2 cellular contexts compared by ENCODE assay signal in the genomic region with DNA sequence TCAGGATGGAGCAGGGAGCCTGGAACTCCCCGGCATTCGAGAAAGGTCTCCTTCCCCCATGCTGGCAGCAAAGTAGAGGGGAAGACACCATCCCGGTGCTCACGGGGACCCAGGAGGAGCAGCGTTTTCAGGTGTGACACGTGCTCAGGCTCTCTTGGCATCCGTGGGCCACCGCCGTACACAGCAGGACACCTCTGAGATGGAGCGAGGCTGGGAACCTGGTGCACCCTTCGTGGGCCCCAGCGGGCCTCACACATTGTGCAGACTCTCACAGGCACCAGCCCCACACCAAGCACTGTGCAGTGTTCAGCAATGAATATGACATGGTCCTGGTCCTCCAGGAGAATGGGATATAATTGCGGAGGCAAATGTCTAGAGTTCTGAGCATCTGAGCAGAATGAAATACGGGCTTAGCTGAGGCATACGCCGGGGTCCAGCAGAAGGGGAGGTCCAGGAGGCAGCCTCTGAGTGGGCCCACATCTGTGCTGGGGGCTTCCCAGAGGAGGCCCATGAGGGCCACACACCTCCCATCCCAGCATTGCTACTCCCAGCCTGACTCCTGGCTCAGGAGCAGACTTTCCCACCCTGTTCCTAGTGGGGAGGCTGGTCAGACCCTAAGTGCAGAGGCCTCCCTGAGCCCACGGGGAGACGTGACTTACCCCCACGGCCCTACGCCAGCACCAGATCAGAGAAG.
TF ChIP-seq lines count a peak whose summit lies in the region.

No MANE protein-coding gene starts in this region.

TF ChIP-seq in IMR-90, 13 proteins besides CTCF, POLR2A, EP300 and RAD21:
- TF ChIP-seq USF2 (IDR thresholded peaks at IDR 0.05; ENCODE audit: low read depth, low read length) = no peak
- TF ChIP-seq NFE2L2 (IDR thresholded peaks at IDR 0.05; ENCODE audit: low read depth, low read length) = no peak
- TF ChIP-seq RCOR1 (IDR thresholded peaks at IDR 0.05; ENCODE audit: insufficient replicate concordance, low read length) = no peak
- TF ChIP-seq SMC3 (IDR thresholded peaks at IDR 0.05; ENCODE audit: low read depth, low read length) = no peak
- TF ChIP-seq BHLHE40 (IDR thresholded peaks at IDR 0.05; ENCODE audit: low read depth, low read length) = no peak
- TF ChIP-seq CEBPB (IDR thresholded peaks at IDR 0.05; ENCODE audit: low read depth, low read length) = no peak
- TF ChIP-seq, protein P1, sequence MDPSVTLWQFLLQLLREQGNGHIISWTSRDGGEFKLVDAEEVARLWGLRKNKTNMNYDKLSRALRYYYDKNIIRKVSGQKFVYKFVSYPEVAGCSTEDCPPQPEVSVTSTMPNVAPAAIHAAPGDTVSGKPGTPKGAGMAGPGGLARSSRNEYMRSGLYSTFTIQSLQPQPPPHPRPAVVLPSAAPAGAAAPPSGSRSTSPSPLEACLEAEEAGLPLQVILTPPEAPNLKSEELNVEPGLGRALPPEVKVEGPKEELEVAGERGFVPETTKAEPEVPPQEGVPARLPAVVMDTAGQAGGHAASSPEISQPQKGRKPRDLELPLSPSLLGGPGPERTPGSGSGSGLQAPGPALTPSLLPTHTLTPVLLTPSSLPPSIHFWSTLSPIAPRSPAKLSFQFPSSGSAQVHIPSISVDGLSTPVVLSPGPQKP (IDR thresholded peaks at IDR 0.05; ENCODE audit: borderline replicate concordance, low read depth, low read length) = no peak
- no peak for TF ChIP-seq CHD1 (IDR thresholded peaks at IDR 0.05; ENCODE audit: low read depth, low read length)
- no peak for TF ChIP-seq RFX5 (IDR thresholded peaks at IDR 0.05; ENCODE audit: low read depth, low read length)
- TF ChIP-seq MAZ (IDR thresholded peaks at IDR 0.05; ENCODE audit: borderline replicate concordance, low read depth, low read length) = no peak
- TF ChIP-seq MAFK (IDR thresholded peaks at IDR 0.05; ENCODE audit: low read depth, low read length) = no peak
- TF ChIP-seq MXI1 (IDR thresholded peaks at IDR 0.05; ENCODE audit: borderline replicate concordance, low read depth, low read length) = no peak
- TF ChIP-seq FOS (IDR thresholded peaks at IDR 0.05; ENCODE audit: low read depth, low read length) = no peak

TF ChIP-seq in neural cell, 6 proteins besides CTCF, POLR2A, EP300 and RAD21 (continued from another document):
- TF ChIP-seq POLR2AphosphoS5 (IDR thresholded peaks at IDR 0.05) (no peak), EZH2 (IDR thresholded peaks at IDR 0.05; ENCODE audit: borderline replicate concordance, insufficient read depth, low read length, poor library complexity, severe bottlenecking) (no peak), TAF1 (IDR thresholded peaks at IDR 0.05; ENCODE audit: low read depth) (no peak), SMC3 (conservative IDR thresholded peaks at IDR 0.05; ENCODE audit: poor library complexity) (no peak)
- TF ChIP-seq, protein P2, sequence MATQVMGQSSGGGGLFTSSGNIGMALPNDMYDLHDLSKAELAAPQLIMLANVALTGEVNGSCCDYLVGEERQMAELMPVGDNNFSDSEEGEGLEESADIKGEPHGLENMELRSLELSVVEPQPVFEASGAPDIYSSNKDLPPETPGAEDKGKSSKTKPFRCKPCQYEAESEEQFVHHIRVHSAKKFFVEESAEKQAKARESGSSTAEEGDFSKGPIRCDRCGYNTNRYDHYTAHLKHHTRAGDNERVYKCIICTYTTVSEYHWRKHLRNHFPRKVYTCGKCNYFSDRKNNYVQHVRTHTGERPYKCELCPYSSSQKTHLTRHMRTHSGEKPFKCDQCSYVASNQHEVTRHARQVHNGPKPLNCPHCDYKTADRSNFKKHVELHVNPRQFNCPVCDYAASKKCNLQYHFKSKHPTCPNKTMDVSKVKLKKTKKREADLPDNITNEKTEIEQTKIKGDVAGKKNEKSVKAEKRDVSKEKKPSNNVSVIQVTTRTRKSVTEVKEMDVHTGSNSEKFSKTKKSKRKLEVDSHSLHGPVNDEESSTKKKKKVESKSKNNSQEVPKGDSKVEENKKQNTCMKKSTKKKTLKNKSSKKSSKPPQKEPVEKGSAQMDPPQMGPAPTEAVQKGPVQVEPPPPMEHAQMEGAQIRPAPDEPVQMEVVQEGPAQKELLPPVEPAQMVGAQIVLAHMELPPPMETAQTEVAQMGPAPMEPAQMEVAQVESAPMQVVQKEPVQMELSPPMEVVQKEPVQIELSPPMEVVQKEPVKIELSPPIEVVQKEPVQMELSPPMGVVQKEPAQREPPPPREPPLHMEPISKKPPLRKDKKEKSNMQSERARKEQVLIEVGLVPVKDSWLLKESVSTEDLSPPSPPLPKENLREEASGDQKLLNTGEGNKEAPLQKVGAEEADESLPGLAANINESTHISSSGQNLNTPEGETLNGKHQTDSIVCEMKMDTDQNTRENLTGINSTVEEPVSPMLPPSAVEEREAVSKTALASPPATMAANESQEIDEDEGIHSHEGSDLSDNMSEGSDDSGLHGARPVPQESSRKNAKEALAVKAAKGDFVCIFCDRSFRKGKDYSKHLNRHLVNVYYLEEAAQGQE (IDR thresholded peaks at IDR 0.05; ENCODE audit: borderline replicate concordance) = no peak
